Comparison of ENCODE assay signal across 10 cellular contexts in the genomic region with DNA sequence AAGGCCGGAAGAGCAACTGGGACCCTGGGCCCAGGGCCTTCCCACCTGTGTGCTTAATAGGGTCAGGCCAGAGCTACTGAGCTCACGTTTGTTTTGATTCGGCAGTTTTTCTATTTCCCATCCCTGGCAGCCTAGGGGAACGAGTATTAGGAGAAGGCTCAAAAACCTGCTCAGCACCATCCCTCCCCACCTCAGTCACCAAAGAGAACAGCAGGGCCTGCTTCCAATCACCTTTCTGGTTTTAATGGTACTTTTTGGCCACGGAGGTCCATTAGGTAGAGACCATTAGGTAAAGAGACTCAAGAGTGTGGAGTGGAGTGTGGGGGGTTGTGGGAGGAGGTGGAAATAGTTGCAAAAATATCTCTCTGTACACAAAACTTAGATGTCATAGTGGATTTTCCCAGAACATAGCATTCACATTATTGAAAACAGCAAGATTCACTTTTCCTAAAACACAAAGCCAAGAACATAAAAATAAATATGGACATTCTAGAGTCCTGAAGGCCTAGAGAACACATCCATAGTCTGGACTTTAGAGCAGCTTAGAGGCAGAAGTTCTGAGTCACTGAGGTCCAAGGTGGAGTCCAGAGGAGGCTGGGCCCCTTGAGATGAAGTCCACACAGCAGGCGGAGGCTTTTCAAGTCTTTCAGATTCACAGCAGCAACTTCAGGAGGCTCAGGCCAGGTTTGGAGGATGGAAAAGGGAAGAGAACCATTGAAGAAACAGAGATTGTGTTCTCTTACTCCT. TPM values are rescaled to one million over a fixed set of nuclear protein-coding genes. Genes with fewer than 3 reads are reported as not detected.
DNase-seq lines count a peak whose midpoint lies in the region; FAIRE-seq and TF ChIP-seq lines count a peak whose summit lies in the region.
"Had no signal": no experiment of that assay in that cellular context is flagged by ENCODE, and none has a peak within 500 bp of the region (broad histone marks: within the 10 kb centered on the region; RNA-seq: fewer than 3 reads in every experiment).

No MANE protein-coding gene starts in this region.

- H3K36me3 ChIP-seq in astrocyte (ENCODE audit: insufficient read depth, low read length) (peaks cover 19% of the 10 kb centered on the region), keratinocyte (ENCODE audit: control insufficient read depth in 2 of 2, extremely low read depth in 1 of 2, insufficient read depth in 2 of 2, low read length in 2 of 2) (peaks cover 35 to 50% of the 10 kb centered on the region in 2 experiments), thyroid gland (peaks cover 34 to 37% of the 10 kb centered on the region in 2 donors), adrenal gland (replicated peaks in 1 of 2) (peaks cover 0 to 48% of the 10 kb centered on the region in 2 donors)
- H3K36me3 ChIP-seq: ovary had no signal

- TF ChIP-seq POLR2A in thyroid gland (IDR thresholded peaks at IDR 0.05), result peak in 1 of 2 donors; percentile 6
- TF ChIP-seq POLR2A in adrenal gland (IDR thresholded peaks at IDR 0.05), result no peak

- DNase-seq in activated T-cell treated with anti-CD3 and anti-CD28 coated beads, Interleukin-2, amount 50 U/mL, for 24 hours, result no peak
- no peak for DNase-seq in activated T-cell treated with anti-CD3 and anti-CD28 coated beads, Interleukin-2, amount 50 U/mL, for 1 hour
- DNase-seq in astrocyte (ENCODE audit: low read depth) (no peak), keratinocyte (ENCODE audit: low read depth, low spot score) (no peak), thyroid gland (no peak), DMS79 (lab: John Stamatoyannopoulos, UW) (no peak), adrenal gland (no peak), NCI-H2029 treated with DMSO at 0.1 percent for 48 hours (lab: John Stamatoyannopoulos, UW) (no peak)

- peaks cover 16% of the 10 kb centered on the region for H3K79me2 ChIP-seq in astrocyte (ENCODE audit: insufficient read depth, low read length)
- H3K79me2 ChIP-seq in keratinocyte (ENCODE audit: control insufficient read depth, insufficient read depth, low read length), result peaks cover 14% of the 10 kb centered on the region

- peaks cover 53% of the 10 kb centered on the region for H3K4me1 ChIP-seq in astrocyte (ENCODE audit: insufficient read depth, low read length)
- H3K4me1 ChIP-seq in keratinocyte (ENCODE audit: control insufficient read depth, extremely low read depth, insufficient read depth, low read length), result peaks cover 53% of the 10 kb centered on the region
- H3K4me1 ChIP-seq in thyroid gland, result peaks cover 48 to 62% of the 10 kb centered on the region in 2 donors
- no peaks in the 10 kb centered on the region for H3K4me1 ChIP-seq in adrenal gland (replicated peaks in 1 of 2)

- FAIRE-seq in astrocyte (lab: Jason Lieb, UNC), result no peak
- no peak for FAIRE-seq in keratinocyte (lab: Jason Lieb, UNC)

- TF ChIP-seq CTCF in astrocyte (IDR thresholded peaks at IDR 0.05; ENCODE audit: insufficient read depth, low read depth, low read length), result no peak
- TF ChIP-seq CTCF in keratinocyte (optimal IDR thresholded peaks at IDR 0.05 in 1 of 3, IDR thresholded peaks at IDR 0.05 in 1 of 3, conservative IDR thresholded peaks at IDR 0.05 in 1 of 3; ENCODE audit: extremely low read depth in 1 of 3, insufficient read depth in 2 of 3, low read length in 3 of 3), result no peak
- TF ChIP-seq CTCF in thyroid gland (IDR thresholded peaks at IDR 0.05), result no peak
- no peak for TF ChIP-seq CTCF in adrenal gland (IDR thresholded peaks at IDR 0.05)

- WGBS in thyroid gland, 2 donors, result 29 to 37% methylated on average over 6 of the region's 6 CpGs
- 79 to 87% (median 82%) methylated on average over 6 of the region's 6 CpGs for WGBS in adrenal gland, 4 donors

- peak overlapping the region; percentile 100 for H3K27ac ChIP-seq in astrocyte (ENCODE audit: low read depth, low read length)
- H3K27ac ChIP-seq in keratinocyte (ENCODE audit: control insufficient read depth, insufficient read depth, low read length), result peak overlapping the region; percentile 11
- peak overlapping the region; percentile 53 to 97 (median 93) for H3K27ac ChIP-seq in thyroid gland
- peak overlapping the region in 1 of 5 donors; percentile 31 for H3K27ac ChIP-seq in adrenal gland
- H3K27ac ChIP-seq: ovary had no signal

- H3K27ac Mint-ChIP-seq in activated T-cell treated with anti-CD3 and anti-CD28 coated beads, Interleukin-2, amount 50 U/mL, for 24 hours, result peak overlapping the region; percentile 66
- H3K27ac Mint-ChIP-seq in astrocyte (ENCODE audit: unreplicated experiment), result peak overlapping the region; percentile 100

- H3K4me2 ChIP-seq in astrocyte (ENCODE audit: low read length) (peak overlapping the region; percentile 80), keratinocyte (ENCODE audit: control insufficient read depth, extremely low read depth, insufficient read depth, low read depth, low read length) (no peak overlapping the region)

- H4K20me1 ChIP-seq in astrocyte (ENCODE audit: insufficient read depth, low read length) (no peaks in the 10 kb centered on the region), keratinocyte (ENCODE audit: control insufficient read depth, extremely low read depth, insufficient read depth, low read length) (peaks cover 2% of the 10 kb centered on the region)

- dilution Hi-C loops in keratinocyte (cut with MboI; ENCODE audit: extremely low pct_ligation_motif_present, low sequenced_read_pairs), result no loop called here

- intact Hi-C loops in thyroid gland (cut with DNase I), result no loop called here
- intact Hi-C loops in adrenal gland (cut with DNase I), result no loop called here

- H3K9me3 Mint-ChIP-seq in activated T-cell treated with anti-CD3 and anti-CD28 coated beads, Interleukin-2, amount 50 U/mL, for 24 hours, result no peaks in the 10 kb centered on the region
- H3K9me3 Mint-ChIP-seq in astrocyte (ENCODE audit: unreplicated experiment), result peaks cover 2% of the 10 kb centered on the region

- H3K36me3 Mint-ChIP-seq in activated T-cell treated with anti-CD3 and anti-CD28 coated beads, Interleukin-2, amount 50 U/mL, for 24 hours (ENCODE audit: low read depth), result peaks cover 40% of the 10 kb centered on the region
- H3K36me3 Mint-ChIP-seq in astrocyte (ENCODE audit: low read depth, unreplicated experiment), result peaks cover 24% of the 10 kb centered on the region

- H2AFZ ChIP-seq in astrocyte (ENCODE audit: low read depth, low read length), result no peak overlapping the region
- H2AFZ ChIP-seq in keratinocyte (ENCODE audit: control insufficient read depth, low read length), result no peak overlapping the region

- H3K4me3 ChIP-seq in astrocyte (ENCODE audit: insufficient read depth, low read depth, low read length) (no peak overlapping the region), keratinocyte (ENCODE audit: control insufficient read depth in 2 of 3, extremely low read depth in 1 of 3, insufficient read depth in 2 of 3, low read depth in 1 of 3, low read length in 3 of 3) (no peak overlapping the region), thyroid gland (replicated peaks in 1 of 3) (no peak overlapping the region), adrenal gland (no peak overlapping the region)
- H3K4me3 ChIP-seq: ovary had no signal

- peaks cover 45% of the 10 kb centered on the region for H3K4me1 Mint-ChIP-seq in activated T-cell treated with anti-CD3 and anti-CD28 coated beads, Interleukin-2, amount 50 U/mL, for 24 hours (ENCODE audit: low read depth)
- peaks cover 59% of the 10 kb centered on the region for H3K4me1 Mint-ChIP-seq in astrocyte (ENCODE audit: low read depth, unreplicated experiment)

- H3K4me3 Mint-ChIP-seq in activated T-cell treated with anti-CD3 and anti-CD28 coated beads, Interleukin-2, amount 50 U/mL, for 24 hours, result no peak overlapping the region
- peak overlapping the region; percentile 69 for H3K4me3 Mint-ChIP-seq in astrocyte (ENCODE audit: unreplicated experiment)

- no peaks in the 10 kb centered on the region for H3K27me3 Mint-ChIP-seq in activated T-cell treated with anti-CD3 and anti-CD28 coated beads, Interleukin-2, amount 50 U/mL, for 24 hours
- no peaks in the 10 kb centered on the region for H3K27me3 Mint-ChIP-seq in astrocyte (ENCODE audit: low read depth, unreplicated experiment)

- peaks cover 2% of the 10 kb centered on the region for H3K9me1 ChIP-seq in keratinocyte (ENCODE audit: control insufficient read depth, extremely low read depth, insufficient read depth, low read length)

- H3K9ac ChIP-seq in astrocyte (ENCODE audit: low read length) (peak overlapping the region; percentile 90), keratinocyte (ENCODE audit: control insufficient read depth, extremely low read depth, insufficient read depth, low read length) (no peak overlapping the region)

- no peaks in the 10 kb centered on the region for H3K27me3 ChIP-seq in astrocyte (ENCODE audit: insufficient read depth, low read length)
- no peaks in the 10 kb centered on the region for H3K27me3 ChIP-seq in keratinocyte (ENCODE audit: control insufficient read depth, extremely low read depth, insufficient read depth, low read length)
- no peaks in the 10 kb centered on the region for H3K27me3 ChIP-seq in thyroid gland
- H3K27me3 ChIP-seq in adrenal gland, result no peaks in the 10 kb centered on the region
- H3K27me3 ChIP-seq: ovary had no signal

- H3K9me3 ChIP-seq in astrocyte (ENCODE audit: insufficient read depth, low read depth, low read length), result no peaks in the 10 kb centered on the region
- no peaks in the 10 kb centered on the region for H3K9me3 ChIP-seq in keratinocyte (ENCODE audit: control insufficient read depth, low read depth, low read length)
- H3K9me3 ChIP-seq in thyroid gland, result no peaks in the 10 kb centered on the region
- no peaks in the 10 kb centered on the region for H3K9me3 ChIP-seq in adrenal gland (replicated peaks in 1 of 3)
- H3K9me3 ChIP-seq: ovary had no signal

RNA-seq across cellular contexts. Expression of a gene that starts 19.5 kb away (rescaled TPM):
- 35.3 and 49.4 TPM in 2 replicates for total RNA-seq in astrocyte
- 2.8 to 5.9 TPM (median 3.9 TPM) in 3 replicates for polyA plus RNA-seq in keratinocyte
- 2.9 TPM for polyA plus RNA-seq in keratinocyte (2011; ENCODE audit: low read depth)
- 3.0 TPM in 2 replicates for polyA plus RNA-seq in keratinocyte (2011; cell fraction: cytosol; rRNA removed)
- polyA plus RNA-seq in keratinocyte (2011; cell fraction: nucleus; rRNA removed), result 7.9 and 8.2 TPM in 2 replicates
- polyA plus RNA-seq in keratinocyte (2012; ENCODE audit: low replicate concordance), result 5.4 and 7.6 TPM in 2 replicates
- 4.1 to 8.7 TPM (median 4.3 TPM) in 3 replicates for polyA minus RNA-seq in keratinocyte
- 5.8 TPM for polyA minus RNA-seq in keratinocyte (2011; cell fraction: cytosol; rRNA and poly(A)+ RNA removed)
- 9.7 and 12.9 TPM in 2 replicates for polyA minus RNA-seq in keratinocyte (2011; cell fraction: nucleus; rRNA and poly(A)+ RNA removed)
- 10 to 100 TPM; 16.8 to 41.0 (median 26.8) TPM for total RNA-seq in thyroid gland
- 1 to 10 TPM; 1.7 to 9.9 (median 7.2) TPM for total RNA-seq in adrenal gland
- polyA plus RNA-seq in adrenal gland, result 1 to 10 TPM in 2 of 3 donors, under 1 TPM in 1; 0.95 to 1.9 (median 1.8) TPM

RNA-seq across cellular contexts. Expression of a gene that starts 54.7 kb away (rescaled TPM):
- total RNA-seq in astrocyte, result 0.39 and 0.50 TPM in 2 replicates
- not detected in 3 replicates for polyA plus RNA-seq in keratinocyte
- polyA plus RNA-seq in keratinocyte (2011; ENCODE audit: low read depth), result 0.50 TPM
- not detected in 2 replicates for polyA plus RNA-seq in keratinocyte (2011; cell fraction: cytosol; rRNA removed)
- polyA plus RNA-seq in keratinocyte (2011; cell fraction: nucleus; rRNA removed), result not detected in 2 replicates
- 0.10 TPM in 1 of 2 replicates, not detected in the other for polyA plus RNA-seq in keratinocyte (2012; ENCODE audit: low replicate concordance)
- polyA minus RNA-seq in keratinocyte, result not detected in 3 replicates
- not detected for polyA minus RNA-seq in keratinocyte (2011; cell fraction: cytosol; rRNA and poly(A)+ RNA removed)
- polyA minus RNA-seq in keratinocyte (2011; cell fraction: nucleus; rRNA and poly(A)+ RNA removed), result not detected in 2 replicates
- total RNA-seq in thyroid gland, result 1 to 10 TPM; 1.1 to 2.0 (median 1.5) TPM
- 10 to 100 TPM; 18.2 to 74.9 (median 43.8) TPM for total RNA-seq in adrenal gland
- 10 to 100 TPM; 24.6 to 60.9 (median 32.2) TPM for polyA plus RNA-seq in adrenal gland
- total RNA-seq: RPMI7951 had no signal

Comparison
In these comparisons a context has a peak if more than half of its experiments do, and no peak if none do; other contexts are left out.
1. RNA of a gene that starts 54.7 kb away (total RNA-seq): 18.2 to 74.9 TPM in adrenal gland; 1.1 to 2.0 TPM in thyroid gland and 0.39 to 0.50 TPM in astrocyte; every median in the first group is over 4 times any median in the second.